Comparison of ENCODE assay signal across 9 cellular contexts in the genomic region with DNA sequence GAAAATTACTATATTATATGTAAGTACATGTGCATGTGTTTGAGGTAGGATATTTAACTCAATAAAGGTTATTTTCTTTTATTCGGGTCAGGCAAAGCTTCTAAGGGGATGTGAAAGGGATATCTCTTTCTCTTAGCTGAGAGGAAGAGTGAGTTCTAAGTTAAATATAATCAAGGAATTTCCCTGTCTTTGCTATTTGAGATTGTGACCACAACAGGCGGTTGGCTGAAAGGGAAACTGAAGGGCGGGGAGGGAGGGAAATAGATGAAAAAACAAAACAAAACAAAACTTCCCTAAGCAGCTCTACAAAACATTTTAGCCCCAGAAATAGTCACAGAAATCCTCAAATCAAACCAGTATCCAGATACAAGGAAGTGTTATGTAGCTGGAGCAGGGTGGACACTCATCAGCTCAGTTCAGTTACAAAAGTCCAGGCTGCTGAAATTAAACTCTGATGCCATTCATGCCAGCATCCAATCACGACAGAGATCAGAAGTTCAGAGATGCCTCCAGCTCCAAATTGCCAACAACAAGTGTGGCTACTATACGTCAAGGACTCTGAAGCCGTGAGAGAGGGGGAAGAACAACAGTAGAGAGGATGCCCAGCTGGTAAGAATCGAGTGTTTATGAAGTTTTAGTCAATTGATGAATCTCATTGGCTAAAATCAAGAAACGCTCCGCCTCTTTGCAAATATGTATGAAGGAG. TPM values are rescaled to one million over a fixed set of nuclear protein-coding genes. Genes with fewer than 3 reads are reported as not detected.
DNase-seq lines count a peak whose midpoint lies in the region; ATAC-seq and TF ChIP-seq lines count a peak whose summit lies in the region.
"Had no signal": no experiment of that assay in that cellular context is flagged by ENCODE, and none has a peak within 500 bp of the region (broad histone marks: within the 10 kb centered on the region; RNA-seq: fewer than 3 reads in every experiment).

No MANE protein-coding gene starts in this region.

- no peak overlapping the region for H3K4me2 ChIP-seq in GM23248 (ENCODE audit: unreplicated experiment)

- H3K4me1 Mint-ChIP-seq in glutamatergic neuron (ENCODE audit: low read depth, unreplicated experiment), result peaks cover 4% of the 10 kb centered on the region

- H3K36me3 Mint-ChIP-seq in glutamatergic neuron (ENCODE audit: unreplicated experiment), result no peaks in the 10 kb centered on the region

- no peaks in the 10 kb centered on the region for H3K79me2 ChIP-seq in GM23248 (ENCODE audit: insufficient read depth)

- no peaks in the 10 kb centered on the region for H3K27me3 ChIP-seq in GM23248 (replicated peaks; ENCODE audit: insufficient read depth)
- H3K27me3 ChIP-seq in lower lobe of right lung (ENCODE audit: low read depth), result no peaks in the 10 kb centered on the region

- H3K4me3 Mint-ChIP-seq in glutamatergic neuron (ENCODE audit: unreplicated experiment), result no peak overlapping the region

- H3K27ac ChIP-seq in GM23248 (no peak overlapping the region), lower lobe of right lung (no peak overlapping the region)

- peaks cover 12% of the 10 kb centered on the region for H3K4me1 ChIP-seq in GM23248 (ENCODE audit: insufficient read depth)
- peaks cover 12% of the 10 kb centered on the region for H3K4me1 ChIP-seq in lower lobe of right lung

- H3K4me3 ChIP-seq in GM23248, result no peak overlapping the region
- H3K4me3 ChIP-seq in lower lobe of right lung, result peak overlapping the region; percentile 9

- peak; percentile 19 for DNase-seq in GM13976 (ENCODE audit: low spot score)
- DNase-seq in GM23248, result peak; percentile 10
- DNase-seq in NOMO-1 treated with dmso at 0.1 percent for 144 hours (lab: John Stamatoyannopoulos, UW; ENCODE audit: unreplicated experiment), result peak; percentile 61
- DNase-seq in lower lobe of right lung, result no peak
- no peak for DNase-seq in hippocampal formation (lab: John Stamatoyannopoulos, UW)
- DNase-seq in stimulated activated naive CD4-positive, alpha-beta T cell treated with Interleukin-2 at 50 U/mL for 16 hours (lab: John Stamatoyannopoulos, UW), result no peak
- no peak for DNase-seq in glutamatergic neuron
- DNase-seq in NCI-H2227 (lab: John Stamatoyannopoulos, UW; ENCODE audit: unreplicated experiment), result no peak
- DNase-seq: activated effector memory CD4-positive, alpha-beta T cell treated with Interleukin-2 at 50 U/mL for 16 hours had no signal

- no peaks in the 10 kb centered on the region for H3K36me3 ChIP-seq in GM23248 (ENCODE audit: low read depth)
- H3K36me3 ChIP-seq in lower lobe of right lung, result no peaks in the 10 kb centered on the region

- in situ Hi-C loops in GM13976 (cut with MboI; ENCODE audit: low sequenced_read_pairs, unreplicated experiment) (no loop called here), GM23248 (cut with MboI) (no loop called here)

- ATAC-seq in lower lobe of right lung, result peak in 1 of 2 donors; percentile 26

- no peak for TF ChIP-seq CTCF in GM13976 (IDR thresholded peaks at IDR 0.05; ENCODE audit: borderline replicate concordance, control extremely low read depth, extremely low read depth, insufficient read depth, missing control alignments)
- TF ChIP-seq CTCF in lower lobe of right lung (IDR thresholded peaks at IDR 0.05), result no peak
- no peak for TF ChIP-seq CTCF in glutamatergic neuron (IDR thresholded peaks at IDR 0.05; ENCODE audit: partially characterized antibody, unreplicated experiment)

- no peaks in the 10 kb centered on the region for H3K27me3 Mint-ChIP-seq in glutamatergic neuron (ENCODE audit: unreplicated experiment)

- H3K9me3 ChIP-seq in GM23248 (ENCODE audit: low read depth) (no peaks in the 10 kb centered on the region), lower lobe of right lung (no peaks in the 10 kb centered on the region)

- H3K9me3 Mint-ChIP-seq in glutamatergic neuron (ENCODE audit: unreplicated experiment), result no peaks in the 10 kb centered on the region

- intact Hi-C loops in lower lobe of right lung (cut with DNase I), result no loop called here

- no peaks in the 10 kb centered on the region for H4K20me1 ChIP-seq in GM23248 (ENCODE audit: insufficient read depth)

- peak overlapping the region; percentile 65 for H2AFZ ChIP-seq in GM23248

- 49 to 54% methylated on average over 9 of the region's 9 CpGs for WGBS in GM23248 (ENCODE audit: low coverage in 1 of 2, low lambda C conversion rate in 2 of 2, missing lambda C conversion rate in 2 of 2), 2 experiments

- H3K27ac Mint-ChIP-seq in glutamatergic neuron (ENCODE audit: unreplicated experiment), result no peak overlapping the region

- H3K9ac ChIP-seq in GM23248, result no peak overlapping the region

- H3F3A ChIP-seq in GM23248 (ENCODE audit: insufficient read depth), result no peaks in the 10 kb centered on the region

- no peaks in the 10 kb centered on the region for H3K9me2 ChIP-seq in GM23248 (ENCODE audit: insufficient read depth)

RNA-seq across cellular contexts. Expression of gene TP63, which starts 0.4 kb away (rescaled TPM):
- not detected in 2 replicates for total RNA-seq in GM23248 (2014; rRNA removed; shearing (Covaris generic))
- not detected in 2 replicates for polyA plus RNA-seq in GM23248 (2016; fragmentation: Nextera tagmentation; extraction: Ambion mirVana)
- 2.1 TPM for total RNA-seq in lower lobe of right lung
- total RNA-seq in glutamatergic neuron (ENCODE audit: unreplicated experiment), result not detected

Comparison
In these comparisons a context has a peak if more than half of its experiments do, and no peak if none do; other contexts are left out.
1. DNase-seq: peak in GM13976 (single experiment), GM23248 (single experiment) and NOMO-1 treated with dmso at 0.1 percent for 144 hours (single experiment); none in lower lobe of right lung (single experiment), hippocampal formation (0 of 2), stimulated activated naive CD4-positive, alpha-beta T cell treated with Interleukin-2 at 50 U/mL for 16 hours (single experiment), glutamatergic neuron (single experiment) and NCI-H2227 (single experiment).